In genomic region chr16:4346205-4346781, GRCh38 we compare ENCODE assay signal across 9 cellular contexts. TPM values are rescaled to one million over a fixed set of nuclear protein-coding genes. Genes with fewer than 3 reads are reported as not detected.
A peak's percentile ranks its signal among the peaks of the same experiment; 100 is the strongest.
DNase-seq lines count a peak whose midpoint lies in the region; ATAC-seq and TF ChIP-seq lines count a peak whose summit lies in the region.
"Had no signal": no experiment of that assay in that cellular context is flagged by ENCODE, and none has a peak within 500 bp of the region (broad histone marks: within the 10 kb centered on the region; RNA-seq: fewer than 3 reads in every experiment).

No MANE protein-coding gene starts in this region.

- no peak for TF ChIP-seq CTCF in left lung (IDR thresholded peaks at IDR 0.05)

- no peaks in the 10 kb centered on the region for H3K27me3 ChIP-seq in left lung

- peak overlapping the region; percentile 45 for H3K27ac Mint-ChIP-seq in stimulated activated naive CD8-positive, alpha-beta T cell treated with anti-CD3 and anti-CD28 coated beads, Interleukin-15, Interleukin-2, amounts not matched to agents 100 ng/mL and 50 ng/mL, for 24 hours
- peak overlapping the region in 1 of 2 donors; percentile 74 for H3K27ac Mint-ChIP-seq in stimulated activated naive CD8-positive, alpha-beta T cell treated with anti-CD3 and anti-CD28 coated beads, Interleukin-15, amount 100 ng/mL, for 72 hours
- H3K27ac Mint-ChIP-seq: T-helper 1 cell treated with Interleukin-12 subunit alpha and Interleukin-12 subunit beta and Interleukin-4 antibody, amounts not matched to agents 30 μg/mL and 1 μg/mL, for 36 hours had no signal

- peaks cover 26% of the 10 kb centered on the region for H3K4me1 Mint-ChIP-seq in stimulated activated naive CD8-positive, alpha-beta T cell treated with anti-CD3 and anti-CD28 coated beads, Interleukin-15, Interleukin-2, amounts not matched to agents 100 ng/mL and 50 ng/mL, for 24 hours (ENCODE audit: low read depth)
- H3K4me1 Mint-ChIP-seq in stimulated activated naive CD8-positive, alpha-beta T cell treated with anti-CD3 and anti-CD28 coated beads, Interleukin-15, amount 100 ng/mL, for 72 hours, result peaks cover 31% of the 10 kb centered on the region

- no peak for DNase-seq in stimulated activated naive CD8-positive, alpha-beta T cell treated with anti-CD3 and anti-CD28 coated beads, Interleukin-15, amount 100 ng/mL, for 72 hours
- peak; percentile 64 for DNase-seq in NCI-H774 (lab: John Stamatoyannopoulos, UW)
- DNase-seq in left lung, result no peak
- DNase-seq in central memory CD4-positive, alpha-beta T cell, result no peak
- DNase-seq in activated gamma-delta T cell treated with Interleukin-2 at 50 U/mL for 16 hours, result no peak
- DNase-seq in ACHN, result no peak
- DNase-seq: midbrain had no signal

- ATAC-seq in stimulated activated naive CD8-positive, alpha-beta T cell treated with anti-CD3 and anti-CD28 coated beads, Interleukin-15, amount 100 ng/mL, for 72 hours, result no peak
- no peak for ATAC-seq in left lung

- in situ Hi-C loops in ACHN (cut with HindIII; ENCODE audit: low pct_ligation_motif_present, low pct_unique_long_range_greater_than_20kb, low sequenced_read_pairs), result no loop called here

- H3K4me3 ChIP-seq in left lung, result no peak overlapping the region

- H3K4me3 Mint-ChIP-seq in stimulated activated naive CD8-positive, alpha-beta T cell treated with anti-CD3 and anti-CD28 coated beads, Interleukin-15, Interleukin-2, amounts not matched to agents 100 ng/mL and 50 ng/mL, for 24 hours, result no peak overlapping the region
- no peak overlapping the region for H3K4me3 Mint-ChIP-seq in stimulated activated naive CD8-positive, alpha-beta T cell treated with anti-CD3 and anti-CD28 coated beads, Interleukin-15, amount 100 ng/mL, for 72 hours
- H3K4me3 Mint-ChIP-seq: T-helper 1 cell treated with Interleukin-12 subunit alpha and Interleukin-12 subunit beta and Interleukin-4 antibody, amounts not matched to agents 30 μg/mL and 1 μg/mL, for 36 hours had no signal

- H3K9me3 ChIP-seq in left lung, result no peaks in the 10 kb centered on the region

- peaks cover 0 to 4% of the 10 kb centered on the region in 2 donors for H3K36me3 ChIP-seq in left lung

- H3K27ac ChIP-seq in left lung, result peak overlapping the region; percentile 7 to 76

- H3K4me1 ChIP-seq in left lung, result peaks cover 21 to 78% of the 10 kb centered on the region in 2 donors

- intact Hi-C loops in left lung (cut with DNase I), result no loop called here

- H3K36me3 Mint-ChIP-seq in stimulated activated naive CD8-positive, alpha-beta T cell treated with anti-CD3 and anti-CD28 coated beads, Interleukin-15, Interleukin-2, amounts not matched to agents 100 ng/mL and 50 ng/mL, for 24 hours (ENCODE audit: low read depth), result peaks cover 5% of the 10 kb centered on the region

- no peaks in the 10 kb centered on the region for H3K9me3 Mint-ChIP-seq in stimulated activated naive CD8-positive, alpha-beta T cell treated with anti-CD3 and anti-CD28 coated beads, Interleukin-15, Interleukin-2, amounts not matched to agents 100 ng/mL and 50 ng/mL, for 24 hours
- H3K9me3 Mint-ChIP-seq in stimulated activated naive CD8-positive, alpha-beta T cell treated with anti-CD3 and anti-CD28 coated beads, Interleukin-15, amount 100 ng/mL, for 72 hours, result no peaks in the 10 kb centered on the region
- H3K9me3 Mint-ChIP-seq: T-helper 1 cell treated with Interleukin-12 subunit alpha and Interleukin-12 subunit beta and Interleukin-4 antibody, amounts not matched to agents 30 μg/mL and 1 μg/mL, for 36 hours had no signal

- H3K27me3 Mint-ChIP-seq in stimulated activated naive CD8-positive, alpha-beta T cell treated with anti-CD3 and anti-CD28 coated beads, Interleukin-15, Interleukin-2, amounts not matched to agents 100 ng/mL and 50 ng/mL, for 24 hours, result no peaks in the 10 kb centered on the region
- no peaks in the 10 kb centered on the region for H3K27me3 Mint-ChIP-seq in stimulated activated naive CD8-positive, alpha-beta T cell treated with anti-CD3 and anti-CD28 coated beads, Interleukin-15, amount 100 ng/mL, for 72 hours

RNA-seq across cellular contexts. Expression of gene PAM16, which starts 4.8 kb away (rescaled TPM):
- 10 to 100 TPM; 26.2 to 44.6 TPM for total RNA-seq in left lung

RNA-seq across cellular contexts. Expression of gene VASN, which starts 25.4 kb away (rescaled TPM):
- total RNA-seq in left lung, result 10 to 100 TPM; 24.5 to 28.3 TPM

RNA-seq across cellular contexts. Expression of gene GLIS2, which starts 30.4 kb away (rescaled TPM):
- 10 to 100 TPM; 28.9 to 31.0 TPM for total RNA-seq in left lung
